ENCODE assay signal across 17 cellular contexts in genomic region chr21:41779659-41780058, GRCh38. TPM values are rescaled to one million over a fixed set of nuclear protein-coding genes. Genes with fewer than 3 reads are reported as not detected.
DNase-seq lines count a peak whose midpoint lies in the region; ATAC-seq and TF ChIP-seq lines count a peak whose summit lies in the region.
"Had no signal": no experiment of that assay in that cellular context is flagged by ENCODE, and none has a peak within 500 bp of the region (broad histone marks: within the 10 kb centered on the region; RNA-seq: fewer than 3 reads in every experiment).

No MANE protein-coding gene starts in this region.

- H3K4me3 Mint-ChIP-seq in WTC11: peak overlapping the region; percentile 47

- TF ChIP-seq EP300 in stomach (IDR thresholded peaks at IDR 0.05): no peak

- no peak overlapping the region for H3K27ac Mint-ChIP-seq in WTC11
- H3K27ac Mint-ChIP-seq: activated naive CD4-positive, alpha-beta T cell treated with anti-CD3 and anti-CD28 coated beads, Interleukin-2, amount 50 U/mL, for 72 hours; CD8-positive, alpha-beta memory T cell had no signal

- DNase-seq in NCI-H2196 (lab: John Stamatoyannopoulos, UW; ENCODE audit: unreplicated experiment): peak; percentile 37
- no peak for DNase-seq in NCI-H2196 treated with DMSO at 0.1 percent for 48 hours (lab: John Stamatoyannopoulos, UW; ENCODE audit: unreplicated experiment)
- DNase-seq in NCI-H187 treated with DMSO at 0.1 percent for 48 hours (lab: John Stamatoyannopoulos, UW): peak; percentile 89
- DNase-seq in WTC11 (ENCODE audit: low spot score): no peak
- peak; percentile 25 for DNase-seq in stomach
- DNase-seq in KG1 (lab: John Stamatoyannopoulos, UW): no peak
- DNase-seq in dermis blood vessel endothelial cell: no peak
- no peak for DNase-seq in stimulated activated CD4-positive, alpha-beta T cell treated with anti-CD3 and anti-CD28 coated beads, Interleukin-12 subunit alpha, Interleukin-12 subunit beta, amount 100 ng/mL, for 4 hours
- DNase-seq: activated CD8-positive, alpha-beta memory T cell treated with anti-CD3 and anti-CD28 coated beads, Interleukin-2, amount 50 U/mL, for 48 hours; CD8-positive, alpha-beta memory T cell; hippocampal formation; naive thymus-derived CD4-positive, alpha-beta T cell; NCI-H226 had no signal

- H3K9me3 Mint-ChIP-seq in WTC11: no peaks in the 10 kb centered on the region
- H3K9me3 Mint-ChIP-seq: activated naive CD4-positive, alpha-beta T cell treated with anti-CD3 and anti-CD28 coated beads, Interleukin-2, amount 50 U/mL, for 72 hours; CD8-positive, alpha-beta memory T cell had no signal

- POLR2A ChIA-PET in WTC11 (lab: Charles Lee): no interaction called here

- H3K27me3 ChIP-seq in stomach: peaks cover 5 to 76% (median 25%) of the 10 kb centered on the region in 3 donors

- TF ChIP-seq POLR2A in stomach (IDR thresholded peaks at IDR 0.05): no peak

- peak overlapping the region; percentile 31 to 82 (median 53) for H3K27ac ChIP-seq in stomach
- H3K27ac ChIP-seq: A549 had no signal

- H3K36me3 Mint-ChIP-seq in WTC11: no peaks in the 10 kb centered on the region
- H3K36me3 Mint-ChIP-seq: activated naive CD4-positive, alpha-beta T cell treated with anti-CD3 and anti-CD28 coated beads, Interleukin-2, amount 50 U/mL, for 72 hours; CD8-positive, alpha-beta memory T cell had no signal

- peak overlapping the region in 2 of 4 donors; percentile 2 to 7 for H3K4me3 ChIP-seq in stomach
- H3K4me3 ChIP-seq: A549 had no signal

- peaks cover 25% of the 10 kb centered on the region for H3K4me1 Mint-ChIP-seq in WTC11

- H3K36me3 ChIP-seq in stomach: no peaks in the 10 kb centered on the region

- no peak for TF ChIP-seq CTCF in WTC11 (IDR thresholded peaks at IDR 0.05)
- no peak for TF ChIP-seq CTCF in stomach (IDR thresholded peaks at IDR 0.05)

- CTCF ChIA-PET in WTC11 (lab: Charles Lee): interaction anchor here (2.7 to 4.3 kb wide), 3 partner anchors 14 to 168 kb away, joined by 19 to 183 read pairs (median 80); partner anchors contain the start of gene RIPK4

- intact Hi-C loops in stomach (cut with DNase I; ENCODE audit: low total_unique reads): no loop called here

- H3K27me3 Mint-ChIP-seq in WTC11 (ENCODE audit: low read depth): peaks cover 9% of the 10 kb centered on the region

- ATAC-seq in WTC11: no peak; the same call in 1 of the 2 replicates
- ATAC-seq: A549; activated naive CD4-positive, alpha-beta T cell treated with anti-CD3 and anti-CD28 coated beads, Interleukin-2, amount 50 U/mL, for 72 hours; naive thymus-derived CD4-positive, alpha-beta T cell had no signal

- WGBS in stomach, 5 donors: 17 to 46% (median 22%) methylated on average over 5 of the region's 5 CpGs

- no peaks in the 10 kb centered on the region for H3K9me3 ChIP-seq in stomach
- H3K9me3 ChIP-seq: A549 had no signal

- H3K4me1 ChIP-seq in stomach: peaks cover 25 to 31% (median 27%) of the 10 kb centered on the region in 4 donors

TF ChIP-seq in WTC11, 78 proteins besides CTCF, POLR2A, EP300 and RAD21:
- TF ChIP-seq JAZF1 (CRISPR knock-in tag; IDR thresholded peaks at IDR 0.05): no peak
- TF ChIP-seq TEAD1 (CRISPR knock-in tag; IDR thresholded peaks at IDR 0.05): no peak
- no peak for TF ChIP-seq ZNF396 (CRISPR knock-in tag; IDR thresholded peaks at IDR 0.05; ENCODE audit: borderline replicate concordance)
- no peak for TF ChIP-seq ESRRA (CRISPR knock-in tag; IDR thresholded peaks at IDR 0.05; ENCODE audit: borderline replicate concordance)
- TF ChIP-seq ZNF138 (CRISPR knock-in tag; conservative IDR thresholded peaks at IDR 0.05): no peak

RNA-seq across cellular contexts. Expression of gene RIPK4, which starts 12.8 kb away (rescaled TPM):
- 13.7 to 20.1 TPM (median 14.0 TPM) in 3 replicates for total RNA-seq in WTC11 (2021)
- total RNA-seq in stomach: 10 to 100 TPM in 4 of 5 donors, 1 to 10 TPM in 1; 9.0 to 36.2 (median 13.2) TPM
- polyA plus RNA-seq in stomach: 10 to 100 TPM in 2 of 3 donors, 1 to 10 TPM in 1; 8.7 to 37.6 (median 29.2) TPM
- total RNA-seq in dermis blood vessel endothelial cell: 0.09 and 0.51 TPM in 2 replicates
- total RNA-seq: pulmonary artery endothelial cell had no signal
- polyA plus RNA-seq: CD8-positive, alpha-beta memory T cell; fibroblast of lung had no signal

Comparison
In these comparisons a context has a peak if more than half of its experiments do, and no peak if none do; other contexts are left out.
1. DNase-seq: peak in NCI-H2196 (single experiment), NCI-H187 treated with DMSO at 0.1 percent for 48 hours (single experiment) and stomach (single experiment); none in NCI-H2196 treated with DMSO at 0.1 percent for 48 hours (single experiment), WTC11 (single experiment), KG1 (single experiment), dermis blood vessel endothelial cell (single experiment) and stimulated activated CD4-positive, alpha-beta T cell treated with anti-CD3 and anti-CD28 coated beads, Interleukin-12 subunit alpha, Interleukin-12 subunit beta, amount 100 ng/mL, for 4 hours (single experiment).